In genomic region chr1:176056312-176056711, GRCh38 we compare ENCODE assay signal across 21 cellular contexts.
DNase-seq lines count a peak whose midpoint lies in the region; ATAC-seq, FAIRE-seq and TF ChIP-seq lines count a peak whose summit lies in the region.
"Had no signal": no experiment of that assay in that cellular context is flagged by ENCODE, and none has a peak within 500 bp of the region (broad histone marks: within the 10 kb centered on the region; RNA-seq: fewer than 3 reads in every experiment).

No MANE protein-coding gene starts in this region.

- H3K27me3 ChIP-seq in HepG2 (ENCODE audit: control insufficient read depth in 1 of 2, insufficient read depth in 2 of 2, low read length in 2 of 2): no peaks in the 10 kb centered on the region
- H3K27me3 ChIP-seq in right lobe of liver: no peaks in the 10 kb centered on the region
- H3K27me3 ChIP-seq in pancreas: no peaks in the 10 kb centered on the region
- H3K27me3 ChIP-seq: BLaER1 treated with 17β-estradiol and CSF1 and Interleukin-3, amounts not matched to agents 10 nM and 100 nM had no signal

- no peak overlapping the region for H3K4me3 Mint-ChIP-seq in mesothelial cell of epicardium
- H3K4me3 Mint-ChIP-seq: B cell; CD4-positive, alpha-beta T cell; CD8-positive, alpha-beta T cell had no signal

- in situ Hi-C loops in HepG2 (cut with HindIII; ENCODE audit: extremely low pct_ligation_motif_present, low pct_unique_long_range_greater_than_20kb) (loop anchor here (25.0 kb wide), 2 partner anchors 694 to 894 kb away; no protein-coding TSS in a partner anchor), GM13977 (cut with MboI; ENCODE audit: low pct_unique_long_range_greater_than_20kb, low sequenced_read_pairs, unreplicated experiment) (loop anchor here (25.0 kb wide), 2 partner anchors 694 to 894 kb away; no protein-coding TSS in a partner anchor)

- FAIRE-seq in HepG2 (lab: Jason Lieb, UNC) (no peak), islet of Langerhans (lab: Jason Lieb, UNC) (peak; percentile 90), pancreas (lab: Jason Lieb, UNC) (peak; percentile 57)
- FAIRE-seq: A549, GM12891, GM18507 had no signal

- no TSS peak for BruUV-seq in HepG2 (replicated peaks; lab: Mats Ljungman, UMichigan)

- H3K9me3 ChIP-seq in HepG2 (ENCODE audit: low read length) (no peaks in the 10 kb centered on the region), right lobe of liver (no peaks in the 10 kb centered on the region), pancreas (no peaks in the 10 kb centered on the region)
- H3K9me3 ChIP-seq: A549; BLaER1 treated with 17β-estradiol and CSF1 and Interleukin-3, amounts not matched to agents 10 nM and 100 nM; Caco-2 had no signal

- no peak for TF ChIP-seq POLR2A in HepG2 (IDR thresholded peaks at IDR 0.05; ENCODE audit: insufficient read depth in 1 of 2, low read depth in 2 of 2, low read length in 2 of 2)
- TF ChIP-seq POLR2A in right lobe of liver (IDR thresholded peaks at IDR 0.05): no peak

- H2AFZ ChIP-seq in HepG2 (ENCODE audit: low read length): no peak overlapping the region

- intact Hi-C loops in HepG2 (cut with micrococcal nuclease; ENCODE audit: unreplicated experiment) (no loop called here), right lobe of liver (cut with DNase I) (no loop called here), pancreas (cut with DNase I) (no loop called here)

- no peaks in the 10 kb centered on the region for H3K79me2 ChIP-seq in HepG2 (ENCODE audit: insufficient read depth, low read length)

- WGBS in HepG2 (ENCODE audit: low lambda C conversion rate): 90% methylated on average over 3 of the region's 3 CpGs
- WGBS in right lobe of liver (ENCODE audit: insufficient coverage, low coverage, low lambda C conversion rate, missing lambda C conversion rate): 60% methylated on average over 3 of the region's 3 CpGs
- WGBS in pancreas, 2 donors: 81 to 82% methylated on average over 3 of the region's 3 CpGs

- H3K27ac ChIP-seq in HepG2 (ENCODE audit: extremely low read length, insufficient read depth, low read length) (no peak overlapping the region), right lobe of liver (no peak overlapping the region), pancreas (no peak overlapping the region)
- H3K27ac ChIP-seq: 22Rv1; A549; BLaER1 treated with 17β-estradiol and CSF1 and Interleukin-3, amounts not matched to agents 10 nM and 100 nM; C4-2B had no signal

- no peak for TF ChIP-seq RAD21 in HepG2 (CRISPR knock-in tag; IDR thresholded peaks at IDR 0.05)

- H3K4me1 ChIP-seq in HepG2 (ENCODE audit: insufficient read depth, low read length) (peaks cover 24% of the 10 kb centered on the region), right lobe of liver (no peaks in the 10 kb centered on the region), pancreas (no peaks in the 10 kb centered on the region)

- no peak overlapping the region for H3K4me3 ChIP-seq in HepG2 (replicated peaks in 1 of 3; ENCODE audit: insufficient read depth in 1 of 3, low read depth in 2 of 3, low read length in 3 of 3)
- H3K4me3 ChIP-seq in right lobe of liver: no peak overlapping the region
- H3K4me3 ChIP-seq in pancreas: no peak overlapping the region
- H3K4me3 ChIP-seq: A549; BLaER1 treated with 17β-estradiol and CSF1 and Interleukin-3, amounts not matched to agents 10 nM and 100 nM had no signal

- POLR2A ChIA-PET in HepG2 (lab: Yijun Ruan, JAX): no interaction called here

- H3K4me1 Mint-ChIP-seq in mesothelial cell of epicardium: peaks cover 4% of the 10 kb centered on the region

- CTCF ChIA-PET in HepG2 (lab: Yijun Ruan, JAX; ENCODE audit: low intra/inter-chr PET ratio, low total read pairs): no interaction called here

- no peaks in the 10 kb centered on the region for H4K20me1 ChIP-seq in HepG2 (ENCODE audit: insufficient read depth, low read length)

- H3K36me3 Mint-ChIP-seq in mesothelial cell of epicardium: peaks cover 7% of the 10 kb centered on the region

- TF ChIP-seq CTCF in HepG2 (CRISPR knock-in tag; IDR thresholded peaks at IDR 0.05) (no peak), right lobe of liver (IDR thresholded peaks at IDR 0.05) (no peak), pancreas (IDR thresholded peaks at IDR 0.05) (no peak), GM13977 (IDR thresholded peaks at IDR 0.05; ENCODE audit: extremely low read depth, insufficient read depth, missing control alignments) (no peak), mesothelial cell of epicardium (IDR thresholded peaks at IDR 0.05; ENCODE audit: unreplicated experiment) (no peak)

- H3K27ac Mint-ChIP-seq in mesothelial cell of epicardium: no peak overlapping the region
- H3K27ac Mint-ChIP-seq: B cell; CD4-positive, alpha-beta T cell; CD8-positive, alpha-beta T cell had no signal

- no peak overlapping the region for H3K9ac ChIP-seq in HepG2 (ENCODE audit: insufficient read depth, low read depth, low read length)
- H3K9ac ChIP-seq: BLaER1 treated with 17β-estradiol and CSF1 and Interleukin-3, amounts not matched to agents 10 nM and 100 nM had no signal

- H3K4me2 ChIP-seq in HepG2 (ENCODE audit: low read depth, low read length): no peak overlapping the region
- H3K4me2 ChIP-seq: A549; BLaER1 treated with 17β-estradiol and CSF1 and Interleukin-3, amounts not matched to agents 10 nM and 100 nM had no signal

- H3K9me3 Mint-ChIP-seq in mesothelial cell of epicardium: no peaks in the 10 kb centered on the region
- H3K9me3 Mint-ChIP-seq: CD4-positive, alpha-beta T cell; CD8-positive, alpha-beta T cell had no signal

- DNase-seq in HepG2 (ENCODE audit: low spot score) (peak; percentile 3), right lobe of liver (no peak), pancreas (no peak), GM13977 (ENCODE audit: low spot score) (no peak), mesothelial cell of epicardium (ENCODE audit: low spot score in 2 of 2, unreplicated experiment in 2 of 2) (no peak)
- DNase-seq: AML-193; Caco-2; Calu3; CD4-positive, alpha-beta T cell; CD8-positive, alpha-beta T cell; DMS79 treated with DMSO at 0.1 percent for 48 hours; GF-D8 had no signal

- H3K36me3 ChIP-seq in HepG2 (replicated peaks in 1 of 2; ENCODE audit: control insufficient read depth in 1 of 2, insufficient read depth in 2 of 2, low read length in 2 of 2) (no peaks in the 10 kb centered on the region), right lobe of liver (no peaks in the 10 kb centered on the region), pancreas (no peaks in the 10 kb centered on the region)

- ATAC-seq in HepG2: no peak
- no peak for ATAC-seq in right lobe of liver
- ATAC-seq in pancreas: no peak
- ATAC-seq in GM19324 (IDR thresholded peaks at IDR 0.05; ENCODE audit: low FRiP score, unreplicated experiment): no peak
- ATAC-seq: A549; CD8-positive, alpha-beta T cell had no signal

- H3K27me3 Mint-ChIP-seq in mesothelial cell of epicardium (ENCODE audit: low read depth): no peaks in the 10 kb centered on the region
- H3K27me3 Mint-ChIP-seq: B cell; CD4-positive, alpha-beta T cell had no signal

- TF ChIP-seq EP300 in HepG2 (IDR thresholded peaks at IDR 0.05; ENCODE audit: low read depth in 2 of 2, low read length in 2 of 2) (no peak), HepG2 (CRISPR knock-in tag; IDR thresholded peaks at IDR 0.05; ENCODE audit: borderline replicate concordance) (no peak)

TF ChIP-seq in HepG2, 621 proteins besides CTCF, POLR2A, EP300 and RAD21 (continues in another document):
- TF ChIP-seq E2F1 (CRISPR knock-in tag; IDR thresholded peaks at IDR 0.05) (no peak), ZNF652 (CRISPR knock-in tag; IDR thresholded peaks at IDR 0.05; ENCODE audit: borderline replicate concordance, low read depth) (no peak), TBX2 (CRISPR knock-in tag; IDR thresholded peaks at IDR 0.05; ENCODE audit: borderline replicate concordance) (no peak), AHR (CRISPR knock-in tag; IDR thresholded peaks at IDR 0.05) (no peak), BATF2 (CRISPR knock-in tag; IDR thresholded peaks at IDR 0.05) (no peak), MLXIP (CRISPR knock-in tag; IDR thresholded peaks at IDR 0.05; ENCODE audit: borderline replicate concordance) (no peak)
